2 cellular contexts compared by ENCODE assay signal in the genomic region with DNA sequence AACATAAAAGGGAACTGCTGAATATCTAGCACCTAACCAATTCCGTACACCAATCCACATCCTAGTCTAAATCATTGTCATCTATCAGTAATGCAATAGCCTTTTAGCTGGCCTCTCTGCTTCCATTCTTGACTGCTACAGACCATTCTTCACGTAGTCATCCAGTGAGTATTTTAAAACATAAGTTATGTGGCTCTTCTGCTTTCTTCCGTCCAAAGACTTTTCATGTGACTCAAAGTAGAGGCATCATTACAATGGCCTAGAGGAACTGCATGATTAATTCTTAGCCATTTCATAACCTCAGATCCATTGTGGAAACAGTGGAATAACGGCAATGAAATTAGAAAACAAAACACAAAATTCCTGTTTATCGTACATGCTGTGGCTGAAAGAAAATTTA.
TF ChIP-seq lines count a peak whose summit lies in the region.

No MANE protein-coding gene starts in this region.

TF ChIP-seq in IMR-90, 13 proteins besides CTCF, POLR2A, EP300 and RAD21:
- TF ChIP-seq CHD1 (IDR thresholded peaks at IDR 0.05; ENCODE audit: low read depth, low read length), result no peak
- peak; percentile 40; the same call in 1 of the 2 replicates for TF ChIP-seq CEBPB (IDR thresholded peaks at IDR 0.05; ENCODE audit: low read depth, low read length)
TF ChIP-seq in IMR-90: peak in this region for 1.

TF ChIP-seq in K562, 482 proteins besides CTCF, POLR2A, EP300 and RAD21:
- TF ChIP-seq FOXK2 (conservative IDR thresholded peaks at IDR 0.05 in 1 of 2, IDR thresholded peaks at IDR 0.05 in 1 of 2; ENCODE audit: low read depth in 2 of 2) (no peak), THAP7 (CRISPR knock-in tag; IDR thresholded peaks at IDR 0.05) (no peak), SMARCA5 (IDR thresholded peaks at IDR 0.05) (no peak), ZNF57 (CRISPR knock-in tag; IDR thresholded peaks at IDR 0.05) (no peak), ZNF696 (CRISPR knock-in tag; conservative IDR thresholded peaks at IDR 0.05) (no peak), TCF15 (CRISPR knock-in tag; IDR thresholded peaks at IDR 0.05) (no peak), FOXM1 (IDR thresholded peaks at IDR 0.05; ENCODE audit: low read depth) (no peak), FOXM1 (CRISPR knock-in tag; IDR thresholded peaks at IDR 0.05; ENCODE audit: low read depth) (no peak), ZNF780A (CRISPR knock-in tag; IDR thresholded peaks at IDR 0.05) (no peak), TAF9B (IDR thresholded peaks at IDR 0.05; ENCODE audit: partially characterized antibody) (no peak), RFX5 (IDR thresholded peaks at IDR 0.05; ENCODE audit: low read depth, low read length) (no peak), NR2C2 (CRISPR knock-in tag; IDR thresholded peaks at IDR 0.05) (no peak), NR2C2 (tag; IDR thresholded peaks at IDR 0.05) (no peak)
